29 cellular contexts compared by ENCODE assay signal in genomic region chr10:68553599-68553998, GRCh38.
"Had no signal": no experiment of that assay in that cellular context is flagged by ENCODE, and none has a peak within 500 bp of the region (broad histone marks: within the 10 kb centered on the region; RNA-seq: fewer than 3 reads in every experiment).

No MANE protein-coding gene starts in this region.

- H3K4me3 ChIP-seq: ascending aorta, breast epithelium, cardiac muscle cell, colonic mucosa had no signal

- H3K36me3 Mint-ChIP-seq: activated naive CD4-positive, alpha-beta T cell treated with anti-CD3 and anti-CD28 coated beads, Interleukin-2, amount 10 ng/mL, durations not matched to agents 7 days and 5 days; activated naive CD4-positive, alpha-beta T cell treated with anti-CD3 and anti-CD28 coated beads, Interleukin-2, amount 50 U/mL, for 72 hours; activated naive CD8-positive, alpha-beta T cell treated with anti-CD3 and anti-CD28 coated beads, Interleukin-2, amount 10 ng/mL, durations not matched to agents 7 days and 5 days; brain had no signal

- FAIRE-seq: frontal cortex had no signal

- H3K36me3 ChIP-seq: ascending aorta, breast epithelium, cardiac muscle cell, colonic mucosa had no signal

- H3K4me1 ChIP-seq: ascending aorta, breast epithelium, colonic mucosa had no signal

- H3K27ac Mint-ChIP-seq: activated CD4-positive, alpha-beta memory T cell treated with anti-CD3 and anti-CD28 coated beads, Interleukin-2, amount 10 ng/mL, durations not matched to agents 7 days and 5 days; activated CD4-positive, alpha-beta T cell treated with anti-CD3 and anti-CD28 coated beads, Interleukin-2, amount 10 ng/mL, durations not matched to agents 7 days and 5 days; activated naive CD4-positive, alpha-beta T cell treated with anti-CD3 and anti-CD28 coated beads, Interleukin-2, amount 10 ng/mL, durations not matched to agents 7 days and 5 days; activated naive CD4-positive, alpha-beta T cell treated with anti-CD3 and anti-CD28 coated beads, Interleukin-2, amount 50 U/mL, for 72 hours; activated naive CD8-positive, alpha-beta T cell treated with anti-CD3 and anti-CD28 coated beads, Interleukin-2, amount 10 ng/mL, durations not matched to agents 7 days and 5 days; activated T-cell treated with anti-CD3 and anti-CD28 coated beads, Interleukin-2, amount 50 U/mL, for 24 hours; activated T-cell treated with anti-CD3 and anti-CD28 coated beads, Interleukin-2, amount 50 U/mL, for 72 hours; brain; T-helper 17 cell; T-helper 2 cell treated with Interferon-gamma antibody and Interleukin-4, amounts not matched to agents 5 μg/mL and 100 μg/mL, for 36 hours had no signal

- H3K27ac ChIP-seq: ascending aorta, breast epithelium, cardiac muscle cell, colonic mucosa had no signal

- H3K4me3 Mint-ChIP-seq: activated CD4-positive, alpha-beta memory T cell treated with anti-CD3 and anti-CD28 coated beads, Interleukin-2, amount 10 ng/mL, durations not matched to agents 7 days and 5 days; activated CD4-positive, alpha-beta T cell treated with anti-CD3 and anti-CD28 coated beads, Interleukin-2, amount 10 ng/mL, durations not matched to agents 7 days and 5 days; activated naive CD4-positive, alpha-beta T cell treated with anti-CD3 and anti-CD28 coated beads, Interleukin-2, amount 10 ng/mL, durations not matched to agents 7 days and 5 days; activated naive CD8-positive, alpha-beta T cell treated with anti-CD3 and anti-CD28 coated beads, Interleukin-2, amount 10 ng/mL, durations not matched to agents 7 days and 5 days; activated T-cell treated with anti-CD3 and anti-CD28 coated beads, Interleukin-2, amount 50 U/mL, for 24 hours; activated T-cell treated with anti-CD3 and anti-CD28 coated beads, Interleukin-2, amount 50 U/mL, for 72 hours; brain; T-helper 17 cell; T-helper 2 cell treated with Interferon-gamma antibody and Interleukin-4, amounts not matched to agents 5 μg/mL and 100 μg/mL, for 36 hours had no signal

- H3K27me3 ChIP-seq: ascending aorta, breast epithelium, cardiac muscle cell, colonic mucosa had no signal

- ATAC-seq: activated naive CD4-positive, alpha-beta T cell treated with anti-CD3 and anti-CD28 coated beads, Interleukin-2, amount 50 U/mL, for 72 hours; activated T-cell treated with anti-CD3 and anti-CD28 coated beads, Interleukin-2, amount 50 U/mL, for 72 hours; esophagus mucosa; T-helper 17 cell had no signal

- H3K4me1 Mint-ChIP-seq: activated CD4-positive, alpha-beta memory T cell treated with anti-CD3 and anti-CD28 coated beads, Interleukin-2, amount 10 ng/mL, durations not matched to agents 7 days and 5 days; activated naive CD4-positive, alpha-beta T cell treated with anti-CD3 and anti-CD28 coated beads, Interleukin-2, amount 10 ng/mL, durations not matched to agents 7 days and 5 days; activated naive CD8-positive, alpha-beta T cell treated with anti-CD3 and anti-CD28 coated beads, Interleukin-2, amount 10 ng/mL, durations not matched to agents 7 days and 5 days had no signal

- H3K9me3 Mint-ChIP-seq: activated CD4-positive, alpha-beta memory T cell treated with anti-CD3 and anti-CD28 coated beads, Interleukin-2, amount 10 ng/mL, durations not matched to agents 7 days and 5 days; activated CD4-positive, alpha-beta T cell treated with anti-CD3 and anti-CD28 coated beads, Interleukin-2, amount 10 ng/mL, durations not matched to agents 7 days and 5 days; activated naive CD4-positive, alpha-beta T cell treated with anti-CD3 and anti-CD28 coated beads, Interleukin-2, amount 10 ng/mL, durations not matched to agents 7 days and 5 days; activated naive CD4-positive, alpha-beta T cell treated with anti-CD3 and anti-CD28 coated beads, Interleukin-2, amount 50 U/mL, for 72 hours; activated naive CD8-positive, alpha-beta T cell treated with anti-CD3 and anti-CD28 coated beads, Interleukin-2, amount 10 ng/mL, durations not matched to agents 7 days and 5 days; activated T-cell treated with anti-CD3 and anti-CD28 coated beads, Interleukin-2, amount 50 U/mL, for 24 hours; activated T-cell treated with anti-CD3 and anti-CD28 coated beads, Interleukin-2, amount 50 U/mL, for 72 hours; brain; T-helper 2 cell treated with Interferon-gamma antibody and Interleukin-4, amounts not matched to agents 5 μg/mL and 100 μg/mL, for 36 hours had no signal

- H3K9me3 ChIP-seq: ascending aorta, breast epithelium, colonic mucosa had no signal

- DNase-seq: activated CD4-positive, alpha-beta memory T cell treated with anti-CD3 and anti-CD28 coated beads, Interleukin-2, amount 10 ng/mL, durations not matched to agents 7 days and 5 days; activated CD4-positive, alpha-beta T cell treated with anti-CD3 and anti-CD28 coated beads for 1 hour; activated CD4-positive, alpha-beta T cell treated with anti-CD3 and anti-CD28 coated beads for 4 hours; activated CD4-positive, alpha-beta T cell treated with anti-CD3 and anti-CD28 coated beads, Interleukin-2, amount 10 ng/mL, durations not matched to agents 7 days and 5 days; activated CD4-positive, alpha-beta T cell treated with anti-CD3 and anti-CD28 coated beads, Interleukin-2, amount 50 U/mL, for 4 hours; activated CD8-positive, alpha-beta memory T cell treated with anti-CD3 and anti-CD28 coated beads, Interleukin-2, amount 50 U/mL, for 48 hours; activated gamma-delta T cell; activated naive CD4-positive, alpha-beta T cell; activated naive CD4-positive, alpha-beta T cell treated with anti-CD3 and anti-CD28 coated beads, Interleukin-2, amount 10 ng/mL, durations not matched to agents 7 days and 5 days; activated naive CD8-positive, alpha-beta T cell treated with anti-CD3 and anti-CD28 coated beads, Interleukin-2, amount 10 ng/mL, durations not matched to agents 7 days and 5 days; activated T-cell treated with anti-CD3 and anti-CD28 coated beads for 4 hours; activated T-cell treated with anti-CD3 and anti-CD28 coated beads, Interleukin-2, amount 50 U/mL, for 24 hours; activated T-cell treated with anti-CD3 and anti-CD28 coated beads, Interleukin-2, amount 50 U/mL, for 72 hours; central memory CD4-positive, alpha-beta T cell; cerebellar nuclear complex; colonic mucosa; effector CD8-positive, alpha-beta T cell; foreskin fibroblast; head of caudate nucleus; T-helper 17 cell; T1000 had no signal
